In genomic region chr16:49754495-49755290, GRCh38 we compare ENCODE assay signal across 8 cellular contexts.
A peak's percentile ranks its signal among the peaks of the same experiment; 100 is the strongest.
DNase-seq lines count a peak whose midpoint lies in the region; ATAC-seq and TF ChIP-seq lines count a peak whose summit lies in the region.

No MANE protein-coding gene starts in this region.

- no peak for TF ChIP-seq CTCF in astrocyte of the cerebellum (IDR thresholded peaks at IDR 0.05; ENCODE audit: low read depth, low read length, missing control alignments)
- TF ChIP-seq CTCF in kidney epithelial cell (IDR thresholded peaks at IDR 0.05; ENCODE audit: insufficient read depth, low read length, poor library complexity, severe bottlenecking): no peak

- ATAC-seq in HG03521 (IDR thresholded peaks at IDR 0.05; ENCODE audit: unreplicated experiment): no peak

- peak; percentile 42 for DNase-seq in H4 (ENCODE audit: low spot score)
- DNase-seq in astrocyte of the cerebellum (ENCODE audit: low read depth): no peak
- peak; percentile 4 for DNase-seq in kidney epithelial cell (ENCODE audit: low read depth)
- no peak for DNase-seq in hepatic stellate cell (ENCODE audit: low spot score)
- DNase-seq in T-helper 2 cell treated with Interferon-gamma antibody and Interleukin-4, amounts not matched to agents 5 μg/mL and 100 μg/mL, for 36 hours (ENCODE audit: low spot score): no peak
- no peak for DNase-seq in DMS53 (lab: John Stamatoyannopoulos, UW)

- H3K4me1 ChIP-seq in skeletal muscle satellite cell (ENCODE audit: control insufficient read depth, insufficient read depth, low read length): peaks cover 7% of the 10 kb centered on the region

- no peak overlapping the region for H3K27ac Mint-ChIP-seq in T-helper 2 cell treated with Interferon-gamma antibody and Interleukin-4, amounts not matched to agents 5 μg/mL and 100 μg/mL, for 36 hours

- H3K36me3 ChIP-seq in kidney epithelial cell (ENCODE audit: control insufficient read depth, insufficient read depth, low read length) (no peaks in the 10 kb centered on the region), skeletal muscle satellite cell (ENCODE audit: insufficient read depth, low read length) (no peaks in the 10 kb centered on the region)

- peak overlapping the region; percentile 47 for H3K9ac ChIP-seq in skeletal muscle satellite cell (ENCODE audit: low read depth, low read length)

- no peaks in the 10 kb centered on the region for H3K36me3 Mint-ChIP-seq in T-helper 2 cell treated with Interferon-gamma antibody and Interleukin-4, amounts not matched to agents 5 μg/mL and 100 μg/mL, for 36 hours (ENCODE audit: low read depth)

- H3K4me3 Mint-ChIP-seq in T-helper 2 cell treated with Interferon-gamma antibody and Interleukin-4, amounts not matched to agents 5 μg/mL and 100 μg/mL, for 36 hours: no peak overlapping the region

- no peaks in the 10 kb centered on the region for H3K9me3 Mint-ChIP-seq in T-helper 2 cell treated with Interferon-gamma antibody and Interleukin-4, amounts not matched to agents 5 μg/mL and 100 μg/mL, for 36 hours

- H3K4me2 ChIP-seq in skeletal muscle satellite cell (ENCODE audit: low read length): peak overlapping the region; percentile 82

- in situ Hi-C loops in astrocyte of the cerebellum (cut with HindIII; ENCODE audit: low sequenced_read_pairs): loop anchor here (5.0 kb wide), 1 partner anchor 57 kb away; no protein-coding TSS in a partner anchor

- peak overlapping the region; percentile 10 for H3K4me3 ChIP-seq in astrocyte of the cerebellum (ENCODE audit: low read depth, low read length)
- H3K4me3 ChIP-seq in kidney epithelial cell (ENCODE audit: low read depth, low read length): peak overlapping the region; percentile 16
- H3K4me3 ChIP-seq in skeletal muscle satellite cell (ENCODE audit: low read length): peak overlapping the region; percentile 60

- H3K27me3 Mint-ChIP-seq in T-helper 2 cell treated with Interferon-gamma antibody and Interleukin-4, amounts not matched to agents 5 μg/mL and 100 μg/mL, for 36 hours (ENCODE audit: low read depth): peaks cover 27% of the 10 kb centered on the region

- no peaks in the 10 kb centered on the region for H3K9me3 ChIP-seq in skeletal muscle satellite cell (replicated peaks; ENCODE audit: low read length)

- peaks cover 3% of the 10 kb centered on the region for H3K4me1 Mint-ChIP-seq in T-helper 2 cell treated with Interferon-gamma antibody and Interleukin-4, amounts not matched to agents 5 μg/mL and 100 μg/mL, for 36 hours (ENCODE audit: low read depth)

- H3K27me3 ChIP-seq in kidney epithelial cell (ENCODE audit: control insufficient read depth, insufficient read depth, low read length) (no peaks in the 10 kb centered on the region), skeletal muscle satellite cell (ENCODE audit: control insufficient read depth, insufficient read depth, low read length) (peaks cover 19% of the 10 kb centered on the region)

Comparison
In these comparisons a context has a peak if more than half of its experiments do, and no peak if none do; other contexts are left out.
1. DNase-seq: peak in H4 (single experiment) and kidney epithelial cell (single experiment); none in astrocyte of the cerebellum (single experiment), hepatic stellate cell (single experiment), T-helper 2 cell treated with Interferon-gamma antibody and Interleukin-4, amounts not matched to agents 5 μg/mL and 100 μg/mL, for 36 hours (single experiment) and DMS53 (single experiment).
2. H3K4me3 ChIP-seq: peak in every context shown above with its lines; median percentile 60 in skeletal muscle satellite cell; 16 in kidney epithelial cell; 10 in astrocyte of the cerebellum.